In genomic region chr16:84838383-84838948, GRCh38 we compare ENCODE assay signal across 2 cellular contexts.
A peak's percentile ranks its signal among the peaks of the same experiment; 100 is the strongest.
TF ChIP-seq lines count a peak whose summit lies in the region.

No MANE protein-coding gene starts in this region.

TF ChIP-seq in Ishikawa, 13 proteins besides CTCF, POLR2A, EP300 and RAD21:
- TF ChIP-seq TCF12 (IDR thresholded peaks at IDR 0.05; ENCODE audit: low read depth) (0 out of 2 replicates have a peak, but pooled peaks have one; percentile 11), TEAD4 (IDR thresholded peaks at IDR 0.05) (no peak)

TF ChIP-seq in HepG2, 621 proteins besides CTCF, POLR2A, EP300 and RAD21:
- TF ChIP-seq NCOA5 (CRISPR knock-in tag; IDR thresholded peaks at IDR 0.05) (no peak), TERF1 (CRISPR knock-in tag; IDR thresholded peaks at IDR 0.05) (no peak), ZNF543 (CRISPR knock-in tag; IDR thresholded peaks at IDR 0.05) (no peak), ZNF547 (CRISPR knock-in tag; IDR thresholded peaks at IDR 0.05) (no peak), KDM5A (IDR thresholded peaks at IDR 0.05; ENCODE audit: borderline replicate concordance, low read length) (no peak), NFE2L2 (IDR thresholded peaks at IDR 0.05; ENCODE audit: low read length) (no peak), POLR2AphosphoS2 (IDR thresholded peaks at IDR 0.05; ENCODE audit: low read depth, low read length) (no peak), SATB2 (CRISPR knock-in tag; IDR thresholded peaks at IDR 0.05) (no peak), HMGA1 (CRISPR knock-in tag; conservative IDR thresholded peaks at IDR 0.05) (no peak), ZNF354B (CRISPR knock-in tag; IDR thresholded peaks at IDR 0.05) (no peak), REXO4 (CRISPR knock-in tag; IDR thresholded peaks at IDR 0.05; ENCODE audit: borderline replicate concordance) (no peak), MED1 (CRISPR knock-in tag; IDR thresholded peaks at IDR 0.05) (no peak), ZBTB46 (CRISPR knock-in tag; IDR thresholded peaks at IDR 0.05; ENCODE audit: borderline replicate concordance) (no peak), ZNF546 (CRISPR knock-in tag; conservative IDR thresholded peaks at IDR 0.05) (no peak)
TF ChIP-seq in HepG2: peak in this region for 0.
